15 cellular contexts compared by ENCODE assay signal in the genomic region with DNA sequence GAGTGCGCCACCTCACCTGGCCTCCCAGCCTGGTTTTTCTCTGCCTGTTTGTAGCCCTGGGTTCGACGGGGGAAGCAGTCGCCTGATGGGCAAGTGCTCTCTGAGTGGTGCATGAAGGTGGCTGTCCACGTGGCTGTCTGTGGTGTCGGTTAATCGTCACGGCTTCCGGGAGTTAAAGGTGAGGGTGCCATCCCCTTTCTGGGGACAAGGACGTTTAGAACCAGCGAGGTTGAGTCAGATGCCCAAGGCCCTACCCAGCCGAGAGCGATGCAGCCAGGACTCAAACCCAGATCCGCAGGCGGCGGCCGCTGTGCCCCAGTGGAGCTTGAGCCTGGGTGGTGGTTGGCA. TPM values are rescaled to one million over a fixed set of nuclear protein-coding genes. Genes with fewer than 3 reads are reported as not detected.
DNase-seq lines count a peak whose midpoint lies in the region; ATAC-seq, FAIRE-seq and TF ChIP-seq lines count a peak whose summit lies in the region.
"Had no signal": no experiment of that assay in that cellular context is flagged by ENCODE, and none has a peak within 500 bp of the region (broad histone marks: within the 10 kb centered on the region; RNA-seq: fewer than 3 reads in every experiment).

No MANE protein-coding gene starts in this region.

- peak overlapping the region; percentile 20 for H3K18ac ChIP-seq in trophoblast cell (ENCODE audit: low read length)

- 87 to 94% methylated on average over 17 of the region's 17 CpGs for WGBS in heart right ventricle, 2 donors
- WGBS in trophoblast cell (ENCODE audit: extremely low coverage, insufficient coverage, insufficient read length), result no CpG with 5 or more reads among the region's 17 CpGs

- H2AFZ ChIP-seq in trophoblast cell (ENCODE audit: insufficient read depth, low read length, poor library complexity) (no peak overlapping the region), PC-9 (no peak overlapping the region)
- H2AFZ ChIP-seq: GM23248 had no signal

- H3K9ac ChIP-seq in endocrine pancreas (ENCODE audit: control insufficient read depth, insufficient read depth, low read length) (peak overlapping the region; percentile 6), trophoblast cell (ENCODE audit: low read length) (no peak overlapping the region)
- H3K9ac ChIP-seq: GM23248 had no signal

- H3K36me3 ChIP-seq in heart right ventricle (no peaks in the 10 kb centered on the region), endocrine pancreas (ENCODE audit: control insufficient read depth, insufficient read depth, low read length) (no peaks in the 10 kb centered on the region), trophoblast cell (ENCODE audit: control insufficient read depth in 1 of 2, insufficient read depth in 2 of 2, low read length in 2 of 2) (no peaks in the 10 kb centered on the region), PC-9 (ENCODE audit: low read depth) (no peaks in the 10 kb centered on the region)

- H4K8ac ChIP-seq in trophoblast cell (ENCODE audit: low read depth, low read length), result no peak overlapping the region

- no peaks in the 10 kb centered on the region for H3K9me2 ChIP-seq in PC-9 (ENCODE audit: insufficient read depth)

- H3K9me3 ChIP-seq in heart right ventricle (no peaks in the 10 kb centered on the region), endocrine pancreas (ENCODE audit: control insufficient read depth, low read length) (no peaks in the 10 kb centered on the region), trophoblast cell (ENCODE audit: insufficient read depth, low read depth, low read length) (peaks cover 2% of the 10 kb centered on the region), PC-9 (ENCODE audit: insufficient read depth, low read depth) (no peaks in the 10 kb centered on the region)

- H2BK5ac ChIP-seq in trophoblast cell (ENCODE audit: low read depth, low read length, poor library complexity), result no peak overlapping the region

- peaks cover 11% of the 10 kb centered on the region for H4K20me1 ChIP-seq in PC-9 (ENCODE audit: insufficient read depth)

- peak; percentile 37 for FAIRE-seq in urothelium cell line (lab: Jason Lieb, UNC)
- FAIRE-seq: K562, RCC 7860 had no signal

- H3K4me1 ChIP-seq in heart right ventricle (peaks cover 80 to 97% (median 96%) of the 10 kb centered on the region in 9 donors), endocrine pancreas (ENCODE audit: control insufficient read depth, insufficient read depth, low read length) (no peaks in the 10 kb centered on the region), trophoblast cell (ENCODE audit: control insufficient read depth in 1 of 2, insufficient read depth in 2 of 2, low read length in 2 of 2) (peaks cover 19 to 20% of the 10 kb centered on the region in 2 experiments), PC-9 (replicated peaks; ENCODE audit: insufficient read depth) (peaks cover 45% of the 10 kb centered on the region)

- H3K79me2 ChIP-seq in trophoblast cell (ENCODE audit: control insufficient read depth, insufficient read depth, low read length, poor library complexity), result peaks cover 22% of the 10 kb centered on the region
- peaks cover 88% of the 10 kb centered on the region for H3K79me2 ChIP-seq in PC-9 (ENCODE audit: low read depth)

- peak overlapping the region; percentile 42 for H3K4ac ChIP-seq in trophoblast cell (ENCODE audit: low read depth, low read length)

- H4K91ac ChIP-seq in trophoblast cell (ENCODE audit: low read depth, low read length), result no peak overlapping the region

- BruUV-seq in PC-9 (replicated peaks; lab: Mats Ljungman, UMichigan), result no TSS peak

- H2BK120ac ChIP-seq in trophoblast cell (ENCODE audit: insufficient read depth, low read length, poor library complexity), result no peak overlapping the region

- no peak overlapping the region for H4K12ac ChIP-seq in trophoblast cell (ENCODE audit: low read depth, low read length)

- H3K4me2 ChIP-seq in trophoblast cell (ENCODE audit: low read length), result no peak overlapping the region
- no peak overlapping the region for H3K4me2 ChIP-seq in PC-9

- H3K23ac ChIP-seq in trophoblast cell (ENCODE audit: low read length), result no peak overlapping the region

- TF ChIP-seq CTCF in heart right ventricle (IDR thresholded peaks at IDR 0.05) (no peak), PC-9 (conservative IDR thresholded peaks at IDR 0.05) (no peak)

- H3F3A ChIP-seq in PC-9 (ENCODE audit: insufficient read depth, low read depth), result peaks cover 31% of the 10 kb centered on the region

- no peaks in the 10 kb centered on the region for H3K79me1 ChIP-seq in trophoblast cell (ENCODE audit: low read length)

- ATAC-seq in heart right ventricle (no peak), left cardiac atrium (no peak)
- ATAC-seq: activated T-cell treated with anti-CD3 and anti-CD28 coated beads, Interleukin-2, amount 50 U/mL, for 4 hours; K562 had no signal

- POLR2A ChIA-PET in PC-9 (lab: Charles Lee; ENCODE audit: unreplicated experiment), result no interaction called here

- peak overlapping the region in 1 of 10 donors; percentile 37 for H3K4me3 ChIP-seq in heart right ventricle
- H3K4me3 ChIP-seq in endocrine pancreas (ENCODE audit: control insufficient read depth, insufficient read depth, low read length), result no peak overlapping the region
- no peak overlapping the region for H3K4me3 ChIP-seq in trophoblast cell (ENCODE audit: low read depth, low read length)
- H3K4me3 ChIP-seq in PC-9, result no peak overlapping the region
- H3K4me3 ChIP-seq: GM23248, K562 had no signal

- no peak overlapping the region for H2BK12ac ChIP-seq in trophoblast cell (ENCODE audit: low read length)

- CTCF ChIA-PET in PC-9 (lab: Charles Lee), result no interaction called here

- no peak for DNase-seq in heart right ventricle
- DNase-seq in left cardiac atrium, result no peak
- DNase-seq in trophoblast cell, result no peak
- no peak for DNase-seq in urothelium cell line (ENCODE audit: low spot score)
- no peak for DNase-seq in PC-9
- DNase-seq in iPS-NIHi11 (ENCODE audit: low spot score), result no peak
- DNase-seq in NCI-H2029 (lab: John Stamatoyannopoulos, UW), result no peak
- DNase-seq: activated CD4-positive, alpha-beta T cell treated with anti-CD3 and anti-CD28 coated beads, Interleukin-2, amount 10 ng/mL, durations not matched to agents 7 days and 5 days; activated T-cell treated with anti-CD3 and anti-CD28 coated beads, Interleukin-2, amount 50 U/mL, for 4 hours; dermis blood vessel endothelial cell; GM23248; NCI-H1417 treated with DMSO at 0.1 percent for 48 hours had no signal

- intact Hi-C loops in heart right ventricle (cut with DNase I), result loop anchor here in 4 of 10 donors (5.0 to 10.0 kb wide), 3 partner anchors 33 to 63 kb away; no protein-coding TSS in a partner anchor
- intact Hi-C loops in left cardiac atrium (cut with DNase I), result no loop called here
- intact Hi-C loops in PC-9 (cut with micrococcal nuclease; ENCODE audit: unreplicated experiment), result no loop called here

- no peak overlapping the region for H3K14ac ChIP-seq in trophoblast cell (ENCODE audit: low read length)

- H3K27me3 ChIP-seq in heart right ventricle, result no peaks in the 10 kb centered on the region
- H3K27me3 ChIP-seq in endocrine pancreas (ENCODE audit: control insufficient read depth, insufficient read depth, low read length), result no peaks in the 10 kb centered on the region
- H3K27me3 ChIP-seq in trophoblast cell (ENCODE audit: insufficient read depth, low read length), result no peaks in the 10 kb centered on the region
- H3K27me3 ChIP-seq in PC-9 (ENCODE audit: insufficient read depth, low read depth), result no peaks in the 10 kb centered on the region

- no peak overlapping the region for H2AK5ac ChIP-seq in trophoblast cell (ENCODE audit: low read length)

- H3K27ac ChIP-seq in heart right ventricle, result peak overlapping the region in 8 of 10 donors; percentile 82 to 98 (median 90)
- no peak overlapping the region for H3K27ac ChIP-seq in trophoblast cell (ENCODE audit: low read depth, low read length)
- no peak overlapping the region for H3K27ac ChIP-seq in PC-9
- H3K27ac ChIP-seq: GM23248 had no signal

RNA-seq across cellular contexts. Expression of a gene that starts 47.7 kb away (rescaled TPM):
- total RNA-seq in heart right ventricle (10 to 100 TPM; 38.4 to 92.3 (median 43.6) TPM), left cardiac atrium (10 to 100 TPM; 41.6 to 67.7 TPM), PC-9 (2021) (116 and 146 TPM in 2 replicates)
- polyA plus RNA-seq in heart right ventricle, result 10 to 100 TPM; 22.6 to 39.1 TPM
- 31.7 and 33.2 TPM in 2 replicates for polyA plus RNA-seq in trophoblast cell (2013)

Comparison
In these comparisons a context has a peak if more than half of its experiments do, and no peak if none do; other contexts are left out.
1. H3K27ac ChIP-seq: peak in heart right ventricle (8 of 10); none in trophoblast cell (single experiment) and PC-9 (single experiment).